ENCODE assay signal across 1 cellular context in genomic region chr10:93072713-93073538, GRCh38.
TF ChIP-seq lines count a peak whose summit lies in the region.

No MANE protein-coding gene starts in this region.

TF ChIP-seq in H1, 55 proteins besides CTCF, POLR2A, EP300 and RAD21 (continued from another document):
- TF ChIP-seq HDAC2 (IDR thresholded peaks at IDR 0.05; ENCODE audit: borderline replicate concordance in 1 of 2, low read depth in 2 of 2, low read length in 2 of 2) = 0 out of 4 replicates have a peak, but pooled peaks of 1 of the 2 experiments have one; percentile 26
- no peak for TF ChIP-seq BCL11A (IDR thresholded peaks at IDR 0.05; ENCODE audit: low read depth in 2 of 2, low read length in 2 of 2)
- no peak for TF ChIP-seq EGR1 (IDR thresholded peaks at IDR 0.05; ENCODE audit: borderline replicate concordance, low read depth, low read length)
- TF ChIP-seq YY1 (IDR thresholded peaks at IDR 0.05; ENCODE audit: low read depth, low read length) = no peak
- no peak for TF ChIP-seq MAX (IDR thresholded peaks at IDR 0.05)
- TF ChIP-seq RBBP5 (IDR thresholded peaks at IDR 0.05; ENCODE audit: borderline replicate concordance, low read depth, low read length) = no peak
- no peak for TF ChIP-seq ATF2 (IDR thresholded peaks at IDR 0.05; ENCODE audit: low read length)
- no peak for TF ChIP-seq HDAC6 (IDR thresholded peaks at IDR 0.05; ENCODE audit: low read depth, low read length)
- TF ChIP-seq RXRA (IDR thresholded peaks at IDR 0.05; ENCODE audit: insufficient read depth, low read depth, low read length) = no peak
- TF ChIP-seq SP1 (IDR thresholded peaks at IDR 0.05; ENCODE audit: low read depth, low read length) = no peak
- no peak for TF ChIP-seq ATF3 (IDR thresholded peaks at IDR 0.05; ENCODE audit: insufficient read depth, low read depth, low read length)
- no peak for TF ChIP-seq KDM4A (IDR thresholded peaks at IDR 0.05; ENCODE audit: low read depth, low read length, severe bottlenecking)
- no peak for TF ChIP-seq CEBPB (IDR thresholded peaks at IDR 0.05; ENCODE audit: low read depth, low read length)
- TF ChIP-seq CBX8 (IDR thresholded peaks at IDR 0.05; ENCODE audit: borderline replicate concordance, low read depth, low read length) = no peak
- TF ChIP-seq GTF2F1 (IDR thresholded peaks at IDR 0.05; ENCODE audit: borderline replicate concordance, low read depth, low read length) = no peak
- no peak for TF ChIP-seq RNF2 (IDR thresholded peaks at IDR 0.05; ENCODE audit: borderline replicate concordance, low read depth, low read length, missing control alignments, poor library complexity, severe bottlenecking)
- peak; percentile 70 for TF ChIP-seq EZH2 (IDR thresholded peaks at IDR 0.05; ENCODE audit: low read depth, low read length, severe bottlenecking)
- peak; percentile 57 for TF ChIP-seq SUZ12 (IDR thresholded peaks at IDR 0.05; ENCODE audit: low read length)
- no peak for TF ChIP-seq SAP30 (IDR thresholded peaks at IDR 0.05; ENCODE audit: insufficient read depth, insufficient replicate concordance, low read length)
- no peak for TF ChIP-seq CHD1 (IDR thresholded peaks at IDR 0.05; ENCODE audit: low read depth, low read length)
